In genomic region chr17:75514299-75515228, GRCh38 we compare ENCODE assay signal across 8 cellular contexts. TPM values are rescaled to one million over a fixed set of nuclear protein-coding genes. Genes with fewer than 3 reads are reported as not detected.
DNase-seq lines count a peak whose midpoint lies in the region; ATAC-seq and TF ChIP-seq lines count a peak whose summit lies in the region.

No MANE protein-coding gene starts in this region.

- no peak for TF ChIP-seq CTCF in CD14-positive monocyte (IDR thresholded peaks at IDR 0.05)
- no peak for TF ChIP-seq CTCF in MM.1S (IDR thresholded peaks at IDR 0.05; ENCODE audit: low read length)
- no peak for TF ChIP-seq CTCF in cardiac fibroblast (IDR thresholded peaks at IDR 0.05; ENCODE audit: low read depth, low read length)
- TF ChIP-seq CTCF in right lobe of liver (IDR thresholded peaks at IDR 0.05): no peak
- TF ChIP-seq CTCF in upper lobe of left lung (IDR thresholded peaks at IDR 0.05): no peak

- H3K4me3 ChIP-seq in MM.1S (ENCODE audit: low read length) (peak overlapping the region; percentile 63), cardiac fibroblast (replicated peaks in 1 of 2; ENCODE audit: low read depth in 2 of 2, low read length in 2 of 2) (peak overlapping the region; percentile 82 to 83), right lobe of liver (peak overlapping the region; percentile 87 to 93 (median 91)), upper lobe of left lung (peak overlapping the region; percentile 90 to 100 (median 92))

- peak in 1 of 4 donors; percentile 19 for ATAC-seq in right lobe of liver
- ATAC-seq in upper lobe of left lung (ENCODE audit: low FRiP score in 2 of 2): peak in 1 of 2 donors; percentile 0
- ATAC-seq in HG02571 (IDR thresholded peaks at IDR 0.05; ENCODE audit: unreplicated experiment): no peak

- TF ChIP-seq POLR2A in right lobe of liver (IDR thresholded peaks at IDR 0.05) (no peak), upper lobe of left lung (IDR thresholded peaks at IDR 0.05) (no peak)

- intact Hi-C loops in CD14-positive monocyte (cut with micrococcal nuclease) (loop anchor here in 1 of 2 donors (5.0 kb wide), 3 partner anchors 57 to 73 kb away; partner anchors contain the start of genes MYO15B and TMEM94), right lobe of liver (cut with DNase I) (loop anchor here in 1 of 2 donors (5.0 kb wide), 1 partner anchor 73 kb away; the partner anchor contains the start of gene MYO15B)

- H3K4me3 Mint-ChIP-seq in CD14-positive monocyte: peak overlapping the region; percentile 24 to 65

- H3K27me3 Mint-ChIP-seq in CD14-positive monocyte (ENCODE audit: low read depth in 3 of 3): peaks cover 12 to 38% (median 24%) of the 10 kb centered on the region in 3 donors

- no peak overlapping the region for H3K27ac Mint-ChIP-seq in CD14-positive monocyte

- H3K9me2 ChIP-seq in MM.1S (replicated peaks; ENCODE audit: insufficient read depth, low read length): no peaks in the 10 kb centered on the region

- H3K27ac ChIP-seq in MM.1S (ENCODE audit: low read length) (no peak overlapping the region), right lobe of liver (peak overlapping the region; percentile 9 to 73 (median 62)), upper lobe of left lung (peak overlapping the region; percentile 89 to 92 (median 91))

- H3K27me3 ChIP-seq in MM.1S (replicated peaks; ENCODE audit: insufficient read depth, low read length): no peaks in the 10 kb centered on the region
- H3K27me3 ChIP-seq in right lobe of liver: no peaks in the 10 kb centered on the region
- peaks cover 0 to 5% (median 0%) of the 10 kb centered on the region in 4 donors for H3K27me3 ChIP-seq in upper lobe of left lung

- peaks cover 18% of the 10 kb centered on the region for H3K4me1 Mint-ChIP-seq in CD14-positive monocyte

- peaks cover 13% of the 10 kb centered on the region for H3K4me1 ChIP-seq in MM.1S (ENCODE audit: low read length)
- peaks cover 0 to 28% (median 9%) of the 10 kb centered on the region in 4 donors for H3K4me1 ChIP-seq in right lobe of liver
- peaks cover 49 to 71% (median 51%) of the 10 kb centered on the region in 4 donors for H3K4me1 ChIP-seq in upper lobe of left lung

- no peak for TF ChIP-seq EP300 in upper lobe of left lung (IDR thresholded peaks at IDR 0.05)

- 28% methylated on average over 4 of the region's 39 CpGs for WGBS in right lobe of liver (ENCODE audit: insufficient coverage, low coverage, low lambda C conversion rate, missing lambda C conversion rate)
- 14 to 21% methylated on average over 4 to 22 of the region's 39 CpGs for WGBS in upper lobe of left lung, 2 donors

- H2AFZ ChIP-seq in MM.1S (ENCODE audit: low read length): peak overlapping the region; percentile 79; the same call in 1 of the 2 replicates

- no peak for DNase-seq in CD14-positive monocyte (ENCODE audit: low spot score)
- DNase-seq in MM.1S: no peak
- no peak for DNase-seq in cardiac fibroblast (ENCODE audit: low read depth in 2 of 2)
- peak in 2 of 3 donors; percentile 78 to 83 for DNase-seq in right lobe of liver
- DNase-seq in upper lobe of left lung: peak; percentile 67 to 88
- DNase-seq in NCI-H526 treated with DMSO at 0.1 percent for 48 hours (lab: John Stamatoyannopoulos, UW): no peak
- DNase-seq in SKM-1 treated with dmso at 0.1 percent for 144 hours (lab: John Stamatoyannopoulos, UW; ENCODE audit: unreplicated experiment): no peak

- peak overlapping the region; percentile 87; the same call in 1 of the 2 replicates for H3K4me2 ChIP-seq in MM.1S (ENCODE audit: low read depth, low read length)

- H3K9ac ChIP-seq in MM.1S (ENCODE audit: low read length): peak overlapping the region; percentile 38; the same call in 1 of the 2 replicates

- peaks cover 7% of the 10 kb centered on the region; the same call in 1 of the 2 replicates for H3F3A ChIP-seq in MM.1S (ENCODE audit: insufficient read depth, low read length)

- peaks cover 9 to 10% of the 10 kb centered on the region in 2 donors for H3K36me3 Mint-ChIP-seq in CD14-positive monocyte

- no peaks in the 10 kb centered on the region for H4K20me1 ChIP-seq in MM.1S (ENCODE audit: insufficient read depth, low read length)

- H3K79me2 ChIP-seq in MM.1S (ENCODE audit: low read length): peaks cover 17% of the 10 kb centered on the region

- no peaks in the 10 kb centered on the region for H3K9me3 ChIP-seq in MM.1S (replicated peaks; ENCODE audit: insufficient read depth, low read length)
- no peaks in the 10 kb centered on the region for H3K9me3 ChIP-seq in right lobe of liver
- no peaks in the 10 kb centered on the region for H3K9me3 ChIP-seq in upper lobe of left lung

- no peaks in the 10 kb centered on the region for H3K36me3 ChIP-seq in MM.1S (replicated peaks; ENCODE audit: insufficient read depth, low read length)
- no peaks in the 10 kb centered on the region for H3K36me3 ChIP-seq in right lobe of liver
- H3K36me3 ChIP-seq in upper lobe of left lung: peaks cover 0 to 18% (median 5%) of the 10 kb centered on the region in 4 donors

- peaks cover 0 to 3% (median 0%) of the 10 kb centered on the region in 7 donors for H3K9me3 Mint-ChIP-seq in CD14-positive monocyte

RNA-seq across cellular contexts. Expression of gene CASKIN2, which starts 0.8 kb away (rescaled TPM):
- polyA plus RNA-seq in CD14-positive monocyte: not detected
- total RNA-seq in right lobe of liver: 10 to 100 TPM in 4 of 6 experiments, 1 to 10 TPM in 2; 9.0 to 26.0 (median 12.0) TPM
- total RNA-seq in upper lobe of left lung: 100 to 1,000 TPM in 1 of 6 donors, 10 to 100 TPM in 5; 24.1 to 113 (median 48.5) TPM

RNA-seq across cellular contexts. Expression of gene TSEN54, which starts 1.8 kb away (rescaled TPM):
- polyA plus RNA-seq in CD14-positive monocyte: 10 to 100 TPM; 11.8 to 13.6 TPM
- 10 to 100 TPM in 4 of 6 experiments, 1 to 10 TPM in 2; 8.5 to 13.6 (median 10.2) TPM for total RNA-seq in right lobe of liver
- total RNA-seq in upper lobe of left lung: 100 to 1,000 TPM in 2 of 6 donors, 10 to 100 TPM in 4; 19.5 to 125 (median 31.3) TPM

RNA-seq across cellular contexts. Expression of gene LLGL2, which starts 10.9 kb away (rescaled TPM):
- 1 to 10 TPM; 4.8 to 7.5 TPM for polyA plus RNA-seq in CD14-positive monocyte
- total RNA-seq in right lobe of liver (10 to 100 TPM; 32.8 to 71.4 (median 44.6) TPM), upper lobe of left lung (100 to 1,000 TPM; 113 to 256 (median 175) TPM)

RNA-seq across cellular contexts. Expression of gene TMEM94, which starts 58.1 kb away (rescaled TPM):
- polyA plus RNA-seq in CD14-positive monocyte: 1 to 10 TPM; 7.2 to 8.4 TPM
- total RNA-seq in right lobe of liver (10 to 100 TPM; 24.2 to 47.1 (median 29.6) TPM), upper lobe of left lung (100 to 1,000 TPM in 2 of 6 donors, 10 to 100 TPM in 4; 62.3 to 320 (median 90.5) TPM)

Comparison
In these comparisons a context has a peak if more than half of its experiments do, and no peak if none do; other contexts are left out.
1. DNase-seq: peak in right lobe of liver (2 of 3) and upper lobe of left lung (2 of 2); none in CD14-positive monocyte (single experiment), MM.1S (single experiment), cardiac fibroblast (0 of 2), NCI-H526 treated with DMSO at 0.1 percent for 48 hours (single experiment) and SKM-1 treated with dmso at 0.1 percent for 144 hours (single experiment).
2. Peak in every context shown above with its lines, with median percentiles within 50 percentile points of each other: H3K4me3 ChIP-seq.